Comparison of ENCODE assay signal across 23 cellular contexts in genomic region chr2:181602017-181602416, GRCh38. TPM values are rescaled to one million over a fixed set of nuclear protein-coding genes. Genes with fewer than 3 reads are reported as not detected.
"Had no signal": no experiment of that assay in that cellular context is flagged by ENCODE, and none has a peak within 500 bp of the region (broad histone marks: within the 10 kb centered on the region; RNA-seq: fewer than 3 reads in every experiment).

No MANE protein-coding gene starts in this region.

- ATAC-seq: activated T-cell treated with anti-CD3 and anti-CD28 coated beads, Interleukin-2, amount 50 U/mL, for 72 hours; left lung; natural killer cell; sciatic nerve had no signal

- DNase-seq: activated CD4-positive, alpha-beta memory T cell treated with anti-CD3 and anti-CD28 coated beads, Interleukin-2, amount 10 ng/mL, durations not matched to agents 7 days and 5 days; activated CD4-positive, alpha-beta T cell treated with anti-CD3 and anti-CD28 coated beads for 48 hours; activated effector memory CD4-positive, alpha-beta T cell treated with Interleukin-2 at 50 U/mL for 16 hours; activated naive CD4-positive, alpha-beta T cell treated with anti-CD3 and anti-CD28 coated beads, Interleukin-2, amount 10 ng/mL, durations not matched to agents 7 days and 5 days; activated T-cell treated with anti-CD3 and anti-CD28 coated beads, Interleukin-2, amount 50 U/mL, for 72 hours; amygdala; colonic mucosa; dorsolateral prefrontal cortex; glutamatergic neuron; immature natural killer cell; left lung; natural killer cell; stimulated activated CD4-positive, alpha-beta T cell treated with anti-CD3 and anti-CD28 coated beads, Interleukin-15, amount 100 ng/mL, for 24 hours; stimulated activated CD4-positive, alpha-beta T cell treated with anti-CD3 and anti-CD28 coated beads, Interleukin-2, amount 100 ng/mL, for 48 hours; stimulated activated CD8-positive, alpha-beta memory T cell treated with anti-CD3 and anti-CD28 coated beads, Interleukin-4, amount 100 ng/mL, for 48 hours; stimulated activated naive CD4-positive, alpha-beta T cell had no signal

RNA-seq across cellular contexts. Expression of gene CERKL, which starts 54.9 kb away (rescaled TPM):
- total RNA-seq: bronchial epithelial cell, natural killer cell, osteoblast, posterior vena cava, sciatic nerve, smooth muscle cell, thoracic aorta, vagina had no signal
